ENCODE assay signal across 1 cellular context in the genomic region with DNA sequence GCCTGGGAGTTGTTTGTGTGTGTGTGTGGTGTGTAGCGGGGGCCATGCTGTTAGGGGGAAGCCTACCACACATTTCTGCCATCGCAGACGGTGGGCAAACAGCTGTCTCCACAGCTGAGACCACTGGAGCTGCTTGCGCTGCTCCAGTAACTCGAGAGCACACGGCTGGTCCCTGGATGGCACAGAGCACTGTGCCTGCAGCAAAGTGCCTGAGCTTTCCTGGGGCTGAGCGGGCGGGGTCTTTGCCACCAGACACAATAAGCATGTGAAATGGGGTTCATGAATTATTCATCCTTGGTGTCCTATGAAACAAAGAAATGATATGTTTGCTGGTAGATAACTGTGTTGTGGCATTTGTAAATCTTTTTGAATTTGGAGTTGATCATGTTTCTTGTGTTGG.
TF ChIP-seq lines count a peak whose summit lies in the region.

No MANE protein-coding gene starts in this region.

TF ChIP-seq in GM23338, 12 proteins besides CTCF, POLR2A, EP300 and RAD21 (continued from another document):
- TF ChIP-seq, protein P1, sequence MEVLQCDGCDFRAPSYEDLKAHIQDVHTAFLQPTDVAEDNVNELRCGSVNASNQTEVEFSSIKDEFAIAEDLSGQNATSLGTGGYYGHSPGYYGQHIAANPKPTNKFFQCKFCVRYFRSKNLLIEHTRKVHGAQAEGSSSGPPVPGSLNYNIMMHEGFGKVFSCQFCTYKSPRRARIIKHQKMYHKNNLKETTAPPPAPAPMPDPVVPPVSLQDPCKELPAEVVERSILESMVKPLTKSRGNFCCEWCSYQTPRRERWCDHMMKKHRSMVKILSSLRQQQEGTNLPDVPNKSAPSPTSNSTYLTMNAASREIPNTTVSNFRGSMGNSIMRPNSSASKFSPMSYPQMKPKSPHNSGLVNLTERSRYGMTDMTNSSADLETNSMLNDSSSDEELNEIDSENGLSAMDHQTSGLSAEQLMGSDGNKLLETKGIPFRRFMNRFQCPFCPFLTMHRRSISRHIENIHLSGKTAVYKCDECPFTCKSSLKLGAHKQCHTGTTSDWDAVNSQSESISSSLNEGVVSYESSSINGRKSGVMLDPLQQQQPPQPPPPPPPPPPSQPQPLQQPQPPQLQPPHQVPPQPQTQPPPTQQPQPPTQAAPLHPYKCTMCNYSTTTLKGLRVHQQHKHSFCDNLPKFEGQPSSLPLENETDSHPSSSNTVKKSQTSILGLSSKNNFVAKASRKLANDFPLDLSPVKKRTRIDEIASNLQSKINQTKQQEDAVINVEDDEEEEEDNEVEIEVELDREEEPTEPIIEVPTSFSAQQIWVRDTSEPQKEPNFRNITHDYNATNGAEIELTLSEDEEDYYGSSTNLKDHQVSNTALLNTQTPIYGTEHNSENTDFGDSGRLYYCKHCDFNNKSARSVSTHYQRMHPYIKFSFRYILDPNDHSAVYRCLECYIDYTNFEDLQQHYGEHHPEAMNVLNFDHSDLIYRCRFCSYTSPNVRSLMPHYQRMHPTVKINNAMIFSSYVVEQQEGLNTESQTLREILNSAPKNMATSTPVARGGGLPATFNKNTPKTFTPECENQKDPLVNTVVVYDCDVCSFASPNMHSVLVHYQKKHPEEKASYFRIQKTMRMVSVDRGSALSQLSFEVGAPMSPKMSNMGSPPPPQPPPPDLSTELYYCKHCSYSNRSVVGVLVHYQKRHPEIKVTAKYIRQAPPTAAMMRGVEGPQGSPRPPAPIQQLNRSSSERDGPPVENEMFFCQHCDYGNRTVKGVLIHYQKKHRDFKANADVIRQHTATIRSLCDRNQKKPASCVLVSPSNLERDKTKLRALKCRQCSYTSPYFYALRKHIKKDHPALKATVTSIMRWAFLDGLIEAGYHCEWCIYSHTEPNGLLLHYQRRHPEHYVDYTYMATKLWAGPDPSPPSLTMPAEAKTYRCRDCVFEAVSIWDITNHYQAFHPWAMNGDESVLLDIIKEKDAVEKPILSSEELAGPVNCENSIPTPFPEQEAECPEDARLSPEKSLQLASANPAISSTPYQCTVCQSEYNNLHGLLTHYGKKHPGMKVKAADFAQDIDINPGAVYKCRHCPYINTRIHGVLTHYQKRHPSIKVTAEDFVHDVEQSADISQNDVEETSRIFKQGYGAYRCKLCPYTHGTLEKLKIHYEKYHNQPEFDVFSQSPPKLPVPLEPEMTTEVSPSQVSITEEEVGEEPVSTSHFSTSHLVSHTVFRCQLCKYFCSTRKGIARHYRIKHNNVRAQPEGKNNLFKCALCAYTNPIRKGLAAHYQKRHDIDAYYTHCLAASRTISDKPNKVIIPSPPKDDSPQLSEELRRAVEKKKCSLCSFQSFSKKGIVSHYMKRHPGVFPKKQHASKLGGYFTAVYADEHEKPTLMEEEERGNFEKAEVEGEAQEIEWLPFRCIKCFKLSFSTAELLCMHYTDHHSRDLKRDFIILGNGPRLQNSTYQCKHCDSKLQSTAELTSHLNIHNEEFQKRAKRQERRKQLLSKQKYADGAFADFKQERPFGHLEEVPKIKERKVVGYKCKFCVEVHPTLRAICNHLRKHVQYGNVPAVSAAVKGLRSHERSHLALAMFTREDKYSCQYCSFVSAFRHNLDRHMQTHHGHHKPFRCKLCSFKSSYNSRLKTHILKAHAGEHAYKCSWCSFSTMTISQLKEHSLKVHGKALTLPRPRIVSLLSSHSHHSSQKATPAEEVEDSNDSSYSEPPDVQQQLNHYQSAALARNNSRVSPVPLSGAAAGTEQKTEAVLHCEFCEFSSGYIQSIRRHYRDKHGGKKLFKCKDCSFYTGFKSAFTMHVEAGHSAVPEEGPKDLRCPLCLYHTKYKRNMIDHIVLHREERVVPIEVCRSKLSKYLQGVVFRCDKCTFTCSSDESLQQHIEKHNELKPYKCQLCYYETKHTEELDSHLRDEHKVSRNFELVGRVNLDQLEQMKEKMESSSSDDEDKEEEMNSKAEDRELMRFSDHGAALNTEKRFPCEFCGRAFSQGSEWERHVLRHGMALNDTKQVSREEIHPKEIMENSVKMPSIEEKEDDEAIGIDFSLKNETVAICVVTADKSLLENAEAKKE (CRISPR knock-in tag; IDR thresholded peaks at IDR 0.05) = no peak
